In genomic region chr7:47720907-47721244, GRCh38 we compare ENCODE assay signal across 1 cellular context.
TF ChIP-seq lines count a peak whose summit lies in the region.

No MANE protein-coding gene starts in this region.

TF ChIP-seq in HepG2, 621 proteins besides CTCF, POLR2A, EP300 and RAD21 (continued from another document):
- TF ChIP-seq ZNF281 (CRISPR knock-in tag; IDR thresholded peaks at IDR 0.05; ENCODE audit: borderline replicate concordance) = no peak
- no peak for TF ChIP-seq POLR2G (IDR thresholded peaks at IDR 0.05; ENCODE audit: low read depth, low read length)
- 0 out of 2 replicates have a peak, but pooled peaks have one; percentile 34 for TF ChIP-seq ZNF574 (CRISPR knock-in tag; IDR thresholded peaks at IDR 0.05)
- TF ChIP-seq ZNF510 (CRISPR knock-in tag; IDR thresholded peaks at IDR 0.05; ENCODE audit: low read depth) = no peak
- no peak for TF ChIP-seq NCOA2 (CRISPR knock-in tag; IDR thresholded peaks at IDR 0.05)
- TF ChIP-seq FOXA1 (IDR thresholded peaks at IDR 0.05) = no peak
- TF ChIP-seq FOXA1 (CRISPR knock-in tag; IDR thresholded peaks at IDR 0.05) = peak; percentile 50; the same call in 1 of the 2 replicates
- 0 out of 2 replicates have a peak, but pooled peaks have one; percentile 31 for TF ChIP-seq ZBTB38 (CRISPR knock-in tag; IDR thresholded peaks at IDR 0.05)
- TF ChIP-seq XBP1 (CRISPR knock-in tag; IDR thresholded peaks at IDR 0.05) = no peak
- no peak for TF ChIP-seq MIXL1 (CRISPR knock-in tag; IDR thresholded peaks at IDR 0.05)
- TF ChIP-seq ZFP82 (CRISPR knock-in tag; IDR thresholded peaks at IDR 0.05; ENCODE audit: borderline replicate concordance) = no peak
- TF ChIP-seq GTF2F1 (IDR thresholded peaks at IDR 0.05; ENCODE audit: low read length) = no peak
- no peak for TF ChIP-seq HOMEZ (CRISPR knock-in tag; IDR thresholded peaks at IDR 0.05; ENCODE audit: low read depth)
- no peak for TF ChIP-seq ZNF354B (CRISPR knock-in tag; IDR thresholded peaks at IDR 0.05)
- TF ChIP-seq BCL6 (CRISPR knock-in tag; IDR thresholded peaks at IDR 0.05) = no peak
- TF ChIP-seq ZNF326 (CRISPR knock-in tag; IDR thresholded peaks at IDR 0.05; ENCODE audit: borderline replicate concordance) = no peak
- TF ChIP-seq TCF7 (IDR thresholded peaks at IDR 0.05; ENCODE audit: low read depth) = no peak
- no peak for TF ChIP-seq RCOR2 (CRISPR knock-in tag; IDR thresholded peaks at IDR 0.05)
- no peak for TF ChIP-seq JUNB (CRISPR knock-in tag; IDR thresholded peaks at IDR 0.05; ENCODE audit: borderline replicate concordance)
- TF ChIP-seq ZNF687 (CRISPR knock-in tag; IDR thresholded peaks at IDR 0.05) = peak; percentile 69
- no peak for TF ChIP-seq ZNF496 (CRISPR knock-in tag; IDR thresholded peaks at IDR 0.05; ENCODE audit: insufficient replicate concordance)
- no peak for TF ChIP-seq CEBPZ (IDR thresholded peaks at IDR 0.05; ENCODE audit: low read length)
- no peak for TF ChIP-seq ZNF691 (CRISPR knock-in tag; IDR thresholded peaks at IDR 0.05; ENCODE audit: borderline replicate concordance, low read depth)
- no peak for TF ChIP-seq FOSL2 (CRISPR knock-in tag; IDR thresholded peaks at IDR 0.05)
- TF ChIP-seq NR0B2 (CRISPR knock-in tag; IDR thresholded peaks at IDR 0.05) = 0 out of 2 replicates have a peak, but pooled peaks have one; percentile 3
- TF ChIP-seq ZBTB3 (CRISPR knock-in tag; IDR thresholded peaks at IDR 0.05; ENCODE audit: borderline replicate concordance, low read depth) = no peak
- TF ChIP-seq ZNF709 (CRISPR knock-in tag; IDR thresholded peaks at IDR 0.05) = no peak
- peak; percentile 37; the same call in 1 of the 2 replicates for TF ChIP-seq THRA (CRISPR knock-in tag; IDR thresholded peaks at IDR 0.05; ENCODE audit: borderline replicate concordance)
- 0 out of 2 replicates have a peak, but pooled peaks have one; percentile 29 for TF ChIP-seq ZMYM4 (CRISPR knock-in tag; IDR thresholded peaks at IDR 0.05)
- no peak for TF ChIP-seq ZNF343 (CRISPR knock-in tag; IDR thresholded peaks at IDR 0.05)
- no peak for TF ChIP-seq ZMYM2 (CRISPR knock-in tag; IDR thresholded peaks at IDR 0.05)
- no peak for TF ChIP-seq ZNF780A (CRISPR knock-in tag; IDR thresholded peaks at IDR 0.05)
- no peak for TF ChIP-seq SMC3 (IDR thresholded peaks at IDR 0.05; ENCODE audit: low read length)
- TF ChIP-seq KLF15 (CRISPR knock-in tag; IDR thresholded peaks at IDR 0.05; ENCODE audit: borderline replicate concordance) = no peak
- TF ChIP-seq FOXJ3 (CRISPR knock-in tag; IDR thresholded peaks at IDR 0.05; ENCODE audit: borderline replicate concordance) = no peak
- TF ChIP-seq RARA (CRISPR knock-in tag; IDR thresholded peaks at IDR 0.05) = 0 out of 2 replicates have a peak, but pooled peaks have one; percentile 13
- TF ChIP-seq ZNF704 (CRISPR knock-in tag; IDR thresholded peaks at IDR 0.05; ENCODE audit: borderline replicate concordance) = no peak
- TF ChIP-seq MEF2D (CRISPR knock-in tag; IDR thresholded peaks at IDR 0.05) = no peak
- no peak for TF ChIP-seq ATF7 (IDR thresholded peaks at IDR 0.05)
- TF ChIP-seq ATF7 (CRISPR knock-in tag; IDR thresholded peaks at IDR 0.05) = no peak
- no peak for TF ChIP-seq DDIT3 (CRISPR knock-in tag; IDR thresholded peaks at IDR 0.05)
- TF ChIP-seq ZFP36 (IDR thresholded peaks at IDR 0.05; ENCODE audit: borderline replicate concordance, low read depth, low read length, partially characterized antibody) = no peak
- TF ChIP-seq MBD4 (IDR thresholded peaks at IDR 0.05; ENCODE audit: borderline replicate concordance, low read length) = no peak
- TF ChIP-seq ELF4 (CRISPR knock-in tag; IDR thresholded peaks at IDR 0.05; ENCODE audit: borderline replicate concordance) = no peak
- no peak for TF ChIP-seq ZNF564 (CRISPR knock-in tag; IDR thresholded peaks at IDR 0.05)
- no peak for TF ChIP-seq KAT2B (IDR thresholded peaks at IDR 0.05; ENCODE audit: borderline replicate concordance, low read depth, low read length)
